In genomic region chr16:81695431-81695890, GRCh38 we compare ENCODE assay signal across 11 cellular contexts.
DNase-seq lines count a peak whose midpoint lies in the region; ATAC-seq and TF ChIP-seq lines count a peak whose summit lies in the region.
"Had no signal": no experiment of that assay in that cellular context is flagged by ENCODE, and none has a peak within 500 bp of the region (broad histone marks: within the 10 kb centered on the region; RNA-seq: fewer than 3 reads in every experiment).

No MANE protein-coding gene starts in this region.

- no peaks in the 10 kb centered on the region for H3K9me3 ChIP-seq in stomach

- no peaks in the 10 kb centered on the region for H3K9me3 Mint-ChIP-seq in activated naive CD4-positive, alpha-beta T cell treated with anti-CD3 and anti-CD28 coated beads for 36 hours
- no peaks in the 10 kb centered on the region for H3K9me3 Mint-ChIP-seq in memory B cell

- no peak for TF ChIP-seq POLR2A in stomach (IDR thresholded peaks at IDR 0.05)

- no peak overlapping the region for H3K4me3 Mint-ChIP-seq in activated naive CD4-positive, alpha-beta T cell treated with anti-CD3 and anti-CD28 coated beads for 36 hours
- H3K4me3 Mint-ChIP-seq in memory B cell: no peak overlapping the region

- 25 to 37% (median 30%) methylated on average over 7 of the region's 7 CpGs for WGBS in stomach, 5 donors

- no peak for ATAC-seq in memory B cell (ENCODE audit: low read depth)

- H3K27ac ChIP-seq in stomach: peak overlapping the region in 4 of 5 donors; percentile 67 to 82 (median 70)

- H3K4me3 ChIP-seq in cardiac fibroblast (replicated peaks in 1 of 2; ENCODE audit: low read depth in 2 of 2, low read length in 2 of 2): no peak overlapping the region
- no peak overlapping the region for H3K4me3 ChIP-seq in stomach

- H3K4me1 ChIP-seq in stomach: peaks cover 16 to 70% (median 38%) of the 10 kb centered on the region in 4 donors

- peaks cover 3% of the 10 kb centered on the region for H3K36me3 Mint-ChIP-seq in activated naive CD4-positive, alpha-beta T cell treated with anti-CD3 and anti-CD28 coated beads for 36 hours (ENCODE audit: low read depth)
- peaks cover 22% of the 10 kb centered on the region for H3K36me3 Mint-ChIP-seq in memory B cell

- no peak for TF ChIP-seq EP300 in stomach (IDR thresholded peaks at IDR 0.05)

- intact Hi-C loops in activated naive CD4-positive, alpha-beta T cell treated with anti-CD3 and anti-CD28 coated beads for 36 hours (cut with micrococcal nuclease): no loop called here
- intact Hi-C loops in stomach (cut with DNase I; ENCODE audit: low total_unique reads): loop anchor here (10.0 kb wide), 1 partner anchor 71 kb away; no protein-coding TSS in a partner anchor

- H3K36me3 ChIP-seq in stomach: peaks cover 44 to 93% (median 92%) of the 10 kb centered on the region in 4 donors

- DNase-seq in activated naive CD4-positive, alpha-beta T cell treated with anti-CD3 and anti-CD28 coated beads for 36 hours: no peak
- DNase-seq in activated naive CD4-positive, alpha-beta T cell treated with Interleukin-2 at 50 U/mL for 16 hours: no peak
- DNase-seq in cardiac fibroblast (ENCODE audit: low read depth in 2 of 2) (peak; percentile 32 to 77), memory B cell (ENCODE audit: low spot score in 2 of 2) (no peak), stomach (no peak), NCI-H226 (no peak), NOMO-1 (lab: John Stamatoyannopoulos, UW; ENCODE audit: unreplicated experiment in 2 of 2) (no peak)
- DNase-seq in central memory CD4-positive, alpha-beta T cell: no peak
- DNase-seq: effector CD4-positive, alpha-beta T cell; HCEC 1CT; NCI-H526 treated with DMSO at 0.1 percent for 48 hours had no signal

- peak overlapping the region; percentile 32 for H3K27ac Mint-ChIP-seq in activated naive CD4-positive, alpha-beta T cell treated with anti-CD3 and anti-CD28 coated beads for 36 hours
- H3K27ac Mint-ChIP-seq in memory B cell: peak overlapping the region; percentile 88

- no peaks in the 10 kb centered on the region for H3K4me1 Mint-ChIP-seq in activated naive CD4-positive, alpha-beta T cell treated with anti-CD3 and anti-CD28 coated beads for 36 hours (ENCODE audit: low read depth)
- peaks cover 6% of the 10 kb centered on the region for H3K4me1 Mint-ChIP-seq in memory B cell

- H3K27me3 ChIP-seq in stomach: no peaks in the 10 kb centered on the region

- H3K27me3 Mint-ChIP-seq in activated naive CD4-positive, alpha-beta T cell treated with anti-CD3 and anti-CD28 coated beads for 36 hours (ENCODE audit: low read depth): no peaks in the 10 kb centered on the region
- no peaks in the 10 kb centered on the region for H3K27me3 Mint-ChIP-seq in memory B cell

- TF ChIP-seq CTCF in cardiac fibroblast (IDR thresholded peaks at IDR 0.05; ENCODE audit: low read depth, low read length): no peak
- no peak for TF ChIP-seq CTCF in stomach (IDR thresholded peaks at IDR 0.05)

- CTCF ChIA-PET in activated naive CD4-positive, alpha-beta T cell treated with anti-CD3 and anti-CD28 coated beads for 36 hours (lab: Charles Lee): interaction anchor here (1.0 to 4.4 kb wide), 2 partner anchors 28 to 74 kb away, joined by 3 to 37 read pairs; no protein-coding TSS in a partner anchor

Comparison
In these comparisons a context has a peak if more than half of its experiments do, and no peak if none do; other contexts are left out.
1. DNase-seq: peak in cardiac fibroblast (2 of 2); none in activated naive CD4-positive, alpha-beta T cell treated with anti-CD3 and anti-CD28 coated beads for 36 hours (single experiment), activated naive CD4-positive, alpha-beta T cell treated with Interleukin-2 at 50 U/mL for 16 hours (single experiment), memory B cell (0 of 2), stomach (single experiment), NCI-H226 (single experiment), central memory CD4-positive, alpha-beta T cell (single experiment) and NOMO-1 (0 of 2).